In the genomic region with DNA sequence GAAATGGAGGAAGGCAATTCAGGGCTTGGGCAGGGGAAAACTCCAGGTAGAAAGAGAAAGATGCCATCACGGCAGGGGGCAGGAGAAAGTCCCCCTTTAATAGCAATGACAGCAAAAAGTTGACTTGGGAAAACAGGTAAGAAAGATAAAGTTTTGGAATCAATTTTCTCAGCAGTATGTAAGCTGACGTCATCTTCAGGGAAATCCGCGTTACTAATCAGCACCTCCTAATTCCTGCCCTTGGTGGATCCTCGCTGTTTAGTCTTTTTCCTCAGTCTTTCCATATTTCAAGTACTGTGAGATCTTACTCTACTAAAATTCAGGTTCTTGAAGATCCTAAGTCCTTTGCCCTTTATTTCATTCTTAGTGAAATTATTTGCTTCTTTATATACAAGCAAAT, we compare ENCODE assay signal across 15 cellular contexts.
DNase-seq lines count a peak whose midpoint lies in the region; ATAC-seq and TF ChIP-seq lines count a peak whose summit lies in the region.
"Had no signal": no experiment of that assay in that cellular context is flagged by ENCODE, and none has a peak within 500 bp of the region (broad histone marks: within the 10 kb centered on the region; RNA-seq: fewer than 3 reads in every experiment).

No MANE protein-coding gene starts in this region.

- no peaks in the 10 kb centered on the region; the same call in 1 of the 2 replicates for H3K9me3 ChIP-seq in SJCRH30 (replicated peaks)
- no peaks in the 10 kb centered on the region for H3K9me3 ChIP-seq in esophagus muscularis mucosa
- no peaks in the 10 kb centered on the region for H3K9me3 ChIP-seq in uterus
- no peaks in the 10 kb centered on the region for H3K9me3 ChIP-seq in spleen
- H3K9me3 ChIP-seq: BE2C had no signal

- intact Hi-C loops in esophagus muscularis mucosa (cut with DNase I) (no loop called here), uterus (cut with DNase I; ENCODE audit: low total_unique reads) (no loop called here), spleen (cut with DNase I; ENCODE audit: low total_unique reads) (no loop called here), left colon (cut with DNase I, micrococcal nuclease) (no loop called here)

- TF ChIP-seq EP300 in esophagus muscularis mucosa (IDR thresholded peaks at IDR 0.05), result no peak

- peaks cover 5% of the 10 kb centered on the region for H3K36me3 Mint-ChIP-seq in osteocyte (ENCODE audit: unreplicated experiment)
- H3K36me3 Mint-ChIP-seq: CD4-positive, alpha-beta memory T cell had no signal

- H3K9me3 Mint-ChIP-seq in osteocyte (ENCODE audit: unreplicated experiment), result no peaks in the 10 kb centered on the region

- DNase-seq in SJCRH30 (peak; percentile 37 to 71), esophagus muscularis mucosa (ENCODE audit: extremely low spot score) (no peak), osteocyte (ENCODE audit: extremely low spot score, unreplicated experiment) (no peak), uterus (no peak), spleen (no peak), left colon (no peak), ureter (ENCODE audit: low spot score) (no peak)
- DNase-seq: BE2C; CD4-positive, alpha-beta memory T cell; DMS153; DMS79 treated with DMSO at 0.1 percent for 48 hours; GDM1 had no signal

- no peak for ATAC-seq in left colon
- ATAC-seq: HCT116 had no signal

- H3K4me3 Mint-ChIP-seq in osteocyte (ENCODE audit: unreplicated experiment), result no peak overlapping the region
- H3K4me3 Mint-ChIP-seq: CD4-positive, alpha-beta memory T cell had no signal

- H3K27ac ChIP-seq in SJCRH30 (peak overlapping the region; percentile 89), esophagus muscularis mucosa (replicated peaks in 1 of 4) (peak overlapping the region in 3 of 4 donors; percentile 31 to 73 (median 67)), uterus (peak overlapping the region; percentile 10 to 52), spleen (no peak overlapping the region)
- H3K27ac ChIP-seq: C4-2B, HL-60 had no signal

- TF ChIP-seq CTCF in esophagus muscularis mucosa (IDR thresholded peaks at IDR 0.05) (no peak), osteocyte (IDR thresholded peaks at IDR 0.05) (no peak), uterus (IDR thresholded peaks at IDR 0.05) (no peak), spleen (IDR thresholded peaks at IDR 0.05 in 8 of 11, conservative IDR thresholded peaks at IDR 0.05 in 3 of 11) (no peak)

- no peaks in the 10 kb centered on the region for H3K27me3 Mint-ChIP-seq in osteocyte (ENCODE audit: unreplicated experiment)

- WGBS in esophagus muscularis mucosa, result 72% methylated on average over 5 of the region's 5 CpGs
- WGBS in spleen, 5 donors, result 73 to 91% (median 74%) methylated on average over 5 of the region's 5 CpGs

- H3K4me1 Mint-ChIP-seq in osteocyte (ENCODE audit: unreplicated experiment), result peaks cover 64% of the 10 kb centered on the region
- H3K4me1 Mint-ChIP-seq: CD4-positive, alpha-beta memory T cell had no signal

- no peak for TF ChIP-seq POLR2A in esophagus muscularis mucosa (IDR thresholded peaks at IDR 0.05; ENCODE audit: low read depth)
- TF ChIP-seq POLR2A in uterus (IDR thresholded peaks at IDR 0.05), result no peak
- no peak for TF ChIP-seq POLR2A in spleen (IDR thresholded peaks at IDR 0.05)

- no peak overlapping the region for H3K4me3 ChIP-seq in SJCRH30
- H3K4me3 ChIP-seq in esophagus muscularis mucosa, result no peak overlapping the region
- H3K4me3 ChIP-seq in uterus, result no peak overlapping the region
- no peak overlapping the region for H3K4me3 ChIP-seq in spleen

- peak overlapping the region; percentile 13 for H3K27ac Mint-ChIP-seq in osteocyte (ENCODE audit: unreplicated experiment)
- H3K27ac Mint-ChIP-seq: CD4-positive, alpha-beta memory T cell had no signal

- H3K36me3 ChIP-seq in SJCRH30 (no peaks in the 10 kb centered on the region), esophagus muscularis mucosa (no peaks in the 10 kb centered on the region), uterus (no peaks in the 10 kb centered on the region), spleen (no peaks in the 10 kb centered on the region)
- H3K36me3 ChIP-seq: BE2C had no signal

- H3K27me3 ChIP-seq in SJCRH30, result no peaks in the 10 kb centered on the region
- no peaks in the 10 kb centered on the region for H3K27me3 ChIP-seq in esophagus muscularis mucosa
- no peaks in the 10 kb centered on the region for H3K27me3 ChIP-seq in uterus
- no peaks in the 10 kb centered on the region for H3K27me3 ChIP-seq in spleen (replicated peaks in 1 of 7)
- H3K27me3 ChIP-seq: BE2C had no signal

- H3K4me1 ChIP-seq in SJCRH30 (peaks cover 38% of the 10 kb centered on the region), esophagus muscularis mucosa (peaks cover 3 to 73% (median 64%) of the 10 kb centered on the region in 4 donors), uterus (no peaks in the 10 kb centered on the region), spleen (no peaks in the 10 kb centered on the region)
- H3K4me1 ChIP-seq: BE2C had no signal

Comparison
In these comparisons a context has a peak if more than half of its experiments do, and no peak if none do; other contexts are left out.
1. DNase-seq: peak in SJCRH30 (2 of 2); none in esophagus muscularis mucosa (single experiment), osteocyte (single experiment), uterus (0 of 2), spleen (single experiment), left colon (0 of 2) and ureter (single experiment).
2. H3K27ac ChIP-seq: peak in SJCRH30 (single experiment), esophagus muscularis mucosa (3 of 4) and uterus (2 of 2); none in spleen (0 of 8).